ENCODE assay signal across 17 cellular contexts in the genomic region with DNA sequence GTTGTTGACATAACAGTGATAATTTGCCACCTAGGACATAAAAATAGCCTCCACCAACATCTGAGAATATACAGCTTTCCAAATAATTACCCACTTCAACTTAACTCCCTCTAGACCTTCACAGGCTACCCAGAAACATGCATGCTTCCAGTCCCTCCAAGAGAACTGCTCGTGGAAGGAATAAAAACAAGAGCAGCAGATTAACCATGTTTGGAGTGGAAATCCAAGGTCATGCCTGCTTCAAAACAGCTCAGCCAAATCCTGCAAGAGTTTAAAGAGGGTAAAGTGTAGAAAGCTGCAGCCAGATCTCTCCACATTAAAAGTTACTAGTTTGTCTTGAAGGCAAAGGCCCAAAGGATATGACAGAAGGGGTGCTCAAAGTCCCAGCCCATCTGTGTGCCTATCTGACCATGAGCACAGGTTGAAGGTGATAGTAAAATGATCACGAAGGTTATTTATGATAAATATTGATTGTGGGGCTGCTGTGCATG.
DNase-seq lines count a peak whose midpoint lies in the region; ATAC-seq and TF ChIP-seq lines count a peak whose summit lies in the region.
"Had no signal": no experiment of that assay in that cellular context is flagged by ENCODE, and none has a peak within 500 bp of the region (broad histone marks: within the 10 kb centered on the region; RNA-seq: fewer than 3 reads in every experiment).

No MANE protein-coding gene starts in this region.

- TF ChIP-seq POLR2A in esophagus squamous epithelium (IDR thresholded peaks at IDR 0.05) (no peak), transverse colon (IDR thresholded peaks at IDR 0.05) (no peak)

- TF ChIP-seq CTCF in esophagus squamous epithelium (IDR thresholded peaks at IDR 0.05), result no peak
- TF ChIP-seq CTCF in transverse colon (IDR thresholded peaks at IDR 0.05), result no peak
- TF ChIP-seq CTCF in lower lobe of right lung (IDR thresholded peaks at IDR 0.05), result no peak

- in situ Hi-C loops in transverse colon (cut with MboI; ENCODE audit: low pct_ligation_motif_present in 1 of 4, low pct_unique_long_range_greater_than_20kb in 1 of 4, low sequenced_read_pairs in 3 of 4), result no loop called here

- TF ChIP-seq EP300 in transverse colon (IDR thresholded peaks at IDR 0.05; ENCODE audit: low read depth), result no peak

- H3K4me3 ChIP-seq in esophagus squamous epithelium (no peak overlapping the region), transverse colon (no peak overlapping the region), lower lobe of right lung (no peak overlapping the region)
- H3K4me3 ChIP-seq: GM23338 had no signal

- DNase-seq in esophagus squamous epithelium (lab: John Stamatoyannopoulos, UW), result no peak
- DNase-seq in left ventricle myocardium superior, result no peak
- no peak for DNase-seq in sciatic nerve (ENCODE audit: low spot score)
- no peak for DNase-seq in transverse colon
- no peak for DNase-seq in Kasumi-1 (lab: John Stamatoyannopoulos, UW)
- no peak for DNase-seq in lower lobe of right lung
- DNase-seq: DMS 273 treated with DMSO at 0.1 percent for 48 hours, KBM-7, NCI-H1417 treated with DMSO at 0.1 percent for 48 hours, NCI-H2029, NCI-H748 treated with DMSO at 0.1 percent for 48 hours, PC-3 had no signal

- intact Hi-C loops in esophagus squamous epithelium (cut with DNase I) (no loop called here), left ventricle myocardium superior (cut with micrococcal nuclease) (no loop called here), sciatic nerve (cut with DNase I) (no loop called here), transverse colon (cut with DNase I; ENCODE audit: low total_unique reads) (loop anchor here (10.0 kb wide), 1 partner anchor 141 kb away; a partner anchor contains a TSS), lower lobe of right lung (cut with DNase I) (no loop called here)

- WGBS in esophagus squamous epithelium, 2 donors, result 47 to 65% methylated on average over 2 of the region's 2 CpGs
- WGBS in transverse colon (ENCODE audit: low coverage in 1 of 2), 2 donors, result 20 to 49% methylated on average over 1 to 2 of the region's 2 CpGs

- H3K4me1 ChIP-seq in esophagus squamous epithelium (peaks cover 0 to 10% (median 5%) of the 10 kb centered on the region in 3 donors), transverse colon (peaks cover 0 to 13% (median 6%) of the 10 kb centered on the region in 4 donors), lower lobe of right lung (no peaks in the 10 kb centered on the region)

- H3K36me3 ChIP-seq in esophagus squamous epithelium (no peaks in the 10 kb centered on the region), transverse colon (no peaks in the 10 kb centered on the region), lower lobe of right lung (no peaks in the 10 kb centered on the region)

- ATAC-seq in left ventricle myocardium superior (peak; percentile 6), sciatic nerve (peak; percentile 26), esophagus mucosa (no peak), HG02970 (IDR thresholded peaks at IDR 0.05; ENCODE audit: low FRiP score, unreplicated experiment) (no peak), lower lobe of right lung (no peak)
- ATAC-seq: GM23338, PC-3 had no signal

- H3K27ac ChIP-seq in esophagus squamous epithelium (peak overlapping the region in 3 of 4 donors; percentile 42 to 47 (median 44)), transverse colon (peak overlapping the region; percentile 13 to 63 (median 61)), lower lobe of right lung (no peak overlapping the region)
- H3K27ac ChIP-seq: C4-2B, RWPE1 had no signal

- H3K27me3 ChIP-seq in esophagus squamous epithelium (no peaks in the 10 kb centered on the region), transverse colon (no peaks in the 10 kb centered on the region), lower lobe of right lung (ENCODE audit: low read depth) (no peaks in the 10 kb centered on the region)

- no peaks in the 10 kb centered on the region for H3K9me3 ChIP-seq in esophagus squamous epithelium
- no peaks in the 10 kb centered on the region for H3K9me3 ChIP-seq in transverse colon
- no peaks in the 10 kb centered on the region for H3K9me3 ChIP-seq in lower lobe of right lung

Comparison
In these comparisons a context has a peak if more than half of its experiments do, and no peak if none do; other contexts are left out.
1. ATAC-seq: peak in left ventricle myocardium superior (single experiment) and sciatic nerve (single experiment); none in esophagus mucosa (single experiment), HG02970 (single experiment) and lower lobe of right lung (0 of 2).